In genomic region chr11:126173257-126173656, GRCh38 we compare ENCODE assay signal across 1 cellular context.
TF ChIP-seq lines count a peak whose summit lies in the region.

No MANE protein-coding gene starts in this region.

TF ChIP-seq in GM12878, 131 proteins besides CTCF, POLR2A, EP300 and RAD21 (continued from another document):
- TF ChIP-seq RAD51 (IDR thresholded peaks at IDR 0.05) = no peak
- TF ChIP-seq NFXL1 (IDR thresholded peaks at IDR 0.05; ENCODE audit: borderline replicate concordance) = no peak
